ENCODE assay signal across 8 cellular contexts in the genomic region with DNA sequence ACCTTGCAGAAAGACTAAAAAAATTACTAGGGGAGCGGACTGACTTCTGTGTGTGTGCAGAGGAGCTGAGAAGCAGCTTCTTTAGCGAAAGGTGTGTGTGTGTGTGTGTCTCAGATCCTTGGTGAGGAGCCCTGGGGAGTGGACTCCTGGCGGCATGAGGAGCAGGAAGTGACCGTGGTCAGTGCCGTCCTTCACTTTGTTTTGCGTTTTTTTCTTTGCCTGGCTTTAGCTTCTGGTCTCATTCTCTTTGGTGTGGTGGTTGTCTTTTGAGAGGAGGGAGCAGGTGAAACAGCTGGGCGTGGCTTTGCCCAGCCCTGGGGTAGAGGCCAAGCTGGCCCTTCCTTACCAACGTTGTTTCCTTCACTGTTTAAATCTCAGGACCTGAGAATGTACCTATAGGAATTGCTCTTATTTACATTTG. TPM values are rescaled to one million over a fixed set of nuclear protein-coding genes. Genes with fewer than 3 reads are reported as not detected.
A peak's percentile ranks its signal among the peaks of the same experiment; 100 is the strongest.
DNase-seq lines count a peak whose midpoint lies in the region; ATAC-seq and TF ChIP-seq lines count a peak whose summit lies in the region.

No MANE protein-coding gene starts in this region.

- DNase-seq in GM12864 (ENCODE audit: low read depth) (no peak), Peyer's patch (peak in 2 of 3 donors; percentile 50), endodermal cell (no peak), trophoblast cell (no peak), HuH-7 (ENCODE audit: low spot score) (no peak), NCI-H1092 (lab: John Stamatoyannopoulos, UW) (no peak), SKM-1 (lab: John Stamatoyannopoulos, UW; ENCODE audit: unreplicated experiment) (no peak)

- H2BK5ac ChIP-seq in trophoblast cell (ENCODE audit: low read depth, low read length, poor library complexity): no peak overlapping the region

- no peak overlapping the region for H2AK5ac ChIP-seq in trophoblast cell (ENCODE audit: low read length)

- H3K14ac ChIP-seq in trophoblast cell (ENCODE audit: low read length): no peak overlapping the region

- peak overlapping the region; percentile 95 for H3K4me2 ChIP-seq in trophoblast cell (ENCODE audit: low read length)

- peak overlapping the region in 3 of 4 donors; percentile 67 to 89 (median 72) for H3K27ac ChIP-seq in Peyer's patch
- no peak overlapping the region for H3K27ac ChIP-seq in endodermal cell (ENCODE audit: low read depth, low read length)
- no peak overlapping the region for H3K27ac ChIP-seq in trophoblast cell (ENCODE audit: low read depth, low read length)

- peaks cover 28% of the 10 kb centered on the region for H3K79me2 ChIP-seq in trophoblast cell (ENCODE audit: control insufficient read depth, insufficient read depth, low read length, poor library complexity)

- no peak overlapping the region for H3K18ac ChIP-seq in trophoblast cell (ENCODE audit: low read length)

- TF ChIP-seq POLR2A in Peyer's patch (IDR thresholded peaks at IDR 0.05): no peak

- 73 to 83% methylated on average over 1 to 8 of the region's 8 CpGs for WGBS in endodermal cell (ENCODE audit: insufficient coverage in 1 of 2, insufficient read length in 1 of 2), 2 experiments
- no CpG with 5 or more reads among the region's 8 CpGs for WGBS in trophoblast cell (ENCODE audit: extremely low coverage, insufficient coverage, insufficient read length)

- H3K4me3 Mint-ChIP-seq in endodermal cell: peak overlapping the region; percentile 90

- H3K4me3 ChIP-seq in GM12864 (ENCODE audit: low read depth, low read length) (peak overlapping the region; percentile 65), Peyer's patch (peak overlapping the region in 2 of 4 donors; percentile 76 to 88), endodermal cell (ENCODE audit: low read length) (peak overlapping the region; percentile 91), trophoblast cell (ENCODE audit: low read depth, low read length) (no peak overlapping the region)

- H3K9me3 ChIP-seq in Peyer's patch: no peaks in the 10 kb centered on the region
- H3K9me3 ChIP-seq in endodermal cell (ENCODE audit: control insufficient read depth, low read length): no peaks in the 10 kb centered on the region
- H3K9me3 ChIP-seq in trophoblast cell (ENCODE audit: insufficient read depth, low read depth, low read length): peaks cover 4% of the 10 kb centered on the region

- H3K27me3 ChIP-seq in Peyer's patch: no peaks in the 10 kb centered on the region
- H3K27me3 ChIP-seq in endodermal cell (ENCODE audit: control insufficient read depth, insufficient read depth, low read length, poor library complexity, severe bottlenecking): peaks cover 24% of the 10 kb centered on the region
- H3K27me3 ChIP-seq in trophoblast cell (ENCODE audit: insufficient read depth, low read length): peaks cover 11% of the 10 kb centered on the region

- peak overlapping the region; percentile 46 for H3K27ac Mint-ChIP-seq in endodermal cell

- no peak overlapping the region for H4K12ac ChIP-seq in trophoblast cell (ENCODE audit: low read depth, low read length)

- no peaks in the 10 kb centered on the region for H3K36me3 ChIP-seq in Peyer's patch
- H3K36me3 ChIP-seq in endodermal cell (ENCODE audit: control insufficient read depth, insufficient read depth, low read length): no peaks in the 10 kb centered on the region
- H3K36me3 ChIP-seq in trophoblast cell (ENCODE audit: control insufficient read depth in 1 of 2, insufficient read depth in 2 of 2, low read length in 2 of 2): peaks cover 7 to 15% of the 10 kb centered on the region in 2 experiments

- H2AFZ ChIP-seq in trophoblast cell (ENCODE audit: insufficient read depth, low read length, poor library complexity): no peak overlapping the region

- no peak overlapping the region for H2BK120ac ChIP-seq in trophoblast cell (ENCODE audit: insufficient read depth, low read length, poor library complexity)

- H2BK12ac ChIP-seq in trophoblast cell (ENCODE audit: low read length): no peak overlapping the region

- no peak for ATAC-seq in HG02870 (IDR thresholded peaks at IDR 0.05; ENCODE audit: unreplicated experiment)

- H4K91ac ChIP-seq in trophoblast cell (ENCODE audit: low read depth, low read length): no peak overlapping the region

- H3K4me1 ChIP-seq in Peyer's patch: peaks cover 6 to 21% (median 11%) of the 10 kb centered on the region in 4 donors
- H3K4me1 ChIP-seq in endodermal cell (ENCODE audit: control insufficient read depth, insufficient read depth, low read length): peaks cover 2% of the 10 kb centered on the region
- H3K4me1 ChIP-seq in trophoblast cell (ENCODE audit: control insufficient read depth in 1 of 2, insufficient read depth in 2 of 2, low read length in 2 of 2): peaks cover 4 to 11% of the 10 kb centered on the region in 2 experiments

- peaks cover 10% of the 10 kb centered on the region for H3K79me1 ChIP-seq in trophoblast cell (ENCODE audit: low read length)

- no peak overlapping the region for H4K8ac ChIP-seq in trophoblast cell (ENCODE audit: low read depth, low read length)

- peak overlapping the region; percentile 48 for H3K4ac ChIP-seq in trophoblast cell (ENCODE audit: low read depth, low read length)

- TF ChIP-seq CTCF in GM12864 (IDR thresholded peaks at IDR 0.05; ENCODE audit: low read depth, low read length, missing control alignments) (no peak), Peyer's patch (IDR thresholded peaks at IDR 0.05) (no peak), endodermal cell (conservative IDR thresholded peaks at IDR 0.05) (no peak)

- H3K9ac ChIP-seq in endodermal cell (ENCODE audit: extremely low read depth, low read length, poor library complexity, severe bottlenecking) (peak overlapping the region; percentile 71), trophoblast cell (ENCODE audit: low read length) (no peak overlapping the region)

- H3K36me3 Mint-ChIP-seq in endodermal cell (ENCODE audit: low read depth): no peaks in the 10 kb centered on the region

- H3K27me3 Mint-ChIP-seq in endodermal cell (ENCODE audit: insufficient read depth): peaks cover 25% of the 10 kb centered on the region

- H3K9me3 Mint-ChIP-seq in endodermal cell: no peaks in the 10 kb centered on the region

- no peak overlapping the region for H3K23ac ChIP-seq in trophoblast cell (ENCODE audit: low read length)

- H3K4me1 Mint-ChIP-seq in endodermal cell: peaks cover 18% of the 10 kb centered on the region

RNA-seq across cellular contexts. Expression of a gene that starts 1.9 kb away (rescaled TPM):
- total RNA-seq in Peyer's patch (10 to 100 TPM; 14.9 to 24.0 (median 20.9) TPM), endodermal cell (10 to 100 TPM; 22.0 to 26.6 TPM)
- 31.2 TPM for polyA plus RNA-seq in endodermal cell (2013, experiment 1 of 2)
- polyA plus RNA-seq in endodermal cell (2013, experiment 2 of 2): 29.0 TPM
- 16.0 and 16.8 TPM in 2 replicates for polyA plus RNA-seq in trophoblast cell (2013)

RNA-seq across cellular contexts. Expression of a gene that starts 27.8 kb away (rescaled TPM):
- total RNA-seq in Peyer's patch (100 to 1,000 TPM in 1 of 4 donors, 10 to 100 TPM in 3; 54.1 to 126 (median 78.5) TPM), endodermal cell (10 to 100 TPM; 49.5 to 54.9 TPM)
- polyA plus RNA-seq in endodermal cell (2013, experiment 1 of 2): 39.8 TPM
- 36.7 TPM for polyA plus RNA-seq in endodermal cell (2013, experiment 2 of 2)
- 18.7 and 19.7 TPM in 2 replicates for polyA plus RNA-seq in trophoblast cell (2013)

Comparison
In these comparisons a context has a peak if more than half of its experiments do, and no peak if none do; other contexts are left out.
1. DNase-seq: peak in Peyer's patch (2 of 3); none in GM12864 (single experiment), endodermal cell (single experiment), trophoblast cell (0 of 2), HuH-7 (single experiment), NCI-H1092 (single experiment) and SKM-1 (single experiment).
2. H3K27ac ChIP-seq: peak in Peyer's patch (3 of 4); none in endodermal cell (single experiment) and trophoblast cell (single experiment).